Comparison of ENCODE assay signal across 10 cellular contexts in the genomic region with DNA sequence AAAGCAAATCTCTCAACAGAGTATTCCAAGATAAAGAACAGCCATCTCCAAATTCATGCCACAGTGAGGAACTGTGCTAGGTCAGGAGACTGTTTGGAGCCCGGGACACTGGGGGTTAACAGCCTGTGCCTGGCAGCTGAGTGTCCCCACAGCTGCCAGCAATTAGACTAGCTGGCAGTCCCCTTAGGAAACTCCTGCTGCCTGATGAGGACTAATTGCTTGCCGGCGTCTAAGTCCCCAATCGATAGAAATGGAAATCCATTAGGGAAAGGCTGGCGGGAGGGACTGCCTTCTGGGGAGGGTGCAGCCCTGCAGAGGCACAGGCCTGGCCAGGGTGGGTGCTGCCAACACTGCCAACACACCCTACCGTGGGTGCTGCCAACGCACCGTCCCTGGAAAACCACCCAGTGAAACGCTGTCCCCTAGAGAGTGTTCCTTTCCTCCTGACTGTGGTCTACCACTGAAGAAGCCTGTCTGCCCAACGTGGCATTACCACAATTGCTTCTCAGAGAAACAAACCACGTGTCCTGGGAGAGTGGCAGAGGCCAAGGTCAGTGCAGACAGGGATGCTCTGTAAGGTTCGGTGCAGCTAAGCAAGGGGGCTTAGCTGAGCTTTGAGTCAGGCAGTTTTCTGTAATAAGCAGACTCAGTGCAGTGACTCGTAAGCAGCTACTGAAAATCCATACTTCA.
DNase-seq lines count a peak whose midpoint lies in the region; ATAC-seq and TF ChIP-seq lines count a peak whose summit lies in the region.
"Had no signal": no experiment of that assay in that cellular context is flagged by ENCODE, and none has a peak within 500 bp of the region (broad histone marks: within the 10 kb centered on the region; RNA-seq: fewer than 3 reads in every experiment).

No MANE protein-coding gene starts in this region.

- peak overlapping the region; percentile 31 for H2AFZ ChIP-seq in SK-N-SH (ENCODE audit: low read depth)

- no peak for TF ChIP-seq CTCF in SK-N-SH (IDR thresholded peaks at IDR 0.05)
- TF ChIP-seq CTCF in upper lobe of left lung (IDR thresholded peaks at IDR 0.05) = no peak

- ATAC-seq in upper lobe of left lung (ENCODE audit: low FRiP score in 2 of 2) (peak; percentile 26 to 77), HG03175 (IDR thresholded peaks at IDR 0.05; ENCODE audit: unreplicated experiment) (no peak)

- no peak overlapping the region for H3K9ac ChIP-seq in SK-N-SH

- WGBS in SK-N-SH (ENCODE audit: low lambda C conversion rate) = 16% methylated on average over 13 of the region's 13 CpGs
- WGBS in upper lobe of left lung, 2 donors = 40 to 41% methylated on average over 4 to 9 of the region's 13 CpGs

- no peaks in the 10 kb centered on the region for H3K27me3 ChIP-seq in SK-N-SH (ENCODE audit: insufficient read depth)
- H3K27me3 ChIP-seq in upper lobe of left lung = no peaks in the 10 kb centered on the region

- peak overlapping the region; percentile 42; the same call in 1 of the 2 replicates for H3K4me2 ChIP-seq in SK-N-SH

- TF ChIP-seq RAD21 in SK-N-SH (IDR thresholded peaks at IDR 0.05; ENCODE audit: low read length) = no peak; the same call in 1 of the 2 replicates

- no peaks in the 10 kb centered on the region for H3K9me2 ChIP-seq in SK-N-SH

- no peaks in the 10 kb centered on the region for H3K79me2 ChIP-seq in SK-N-SH (ENCODE audit: insufficient read depth)

- DNase-seq in DMS153 (lab: John Stamatoyannopoulos, UW) = peak; percentile 12
- DNase-seq in DMS153 treated with DMSO at 0.1 percent for 48 hours (lab: John Stamatoyannopoulos, UW; ENCODE audit: unreplicated experiment) = no peak
- peak; percentile 92 for DNase-seq in SK-N-SH
- peak; percentile 6 for DNase-seq in kidney tubule cell (ENCODE audit: low spot score)
- DNase-seq in upper lobe of left lung = peak in 1 of 2 donors; percentile 32
- no peak for DNase-seq in EL
- no peak for DNase-seq in DMS114 treated with DMSO at 0.1 percent for 48 hours (lab: John Stamatoyannopoulos, UW; ENCODE audit: unreplicated experiment)
- DNase-seq: 8988T; activated T-cell treated with anti-CD3 and anti-CD28 coated beads, Interleukin-2, amount 50 U/mL, for 1 hour had no signal

- H3F3A ChIP-seq in SK-N-SH (replicated peaks; ENCODE audit: insufficient read depth) = no peaks in the 10 kb centered on the region

- TF ChIP-seq POLR2A in upper lobe of left lung (IDR thresholded peaks at IDR 0.05) = no peak

- H3K4me3 ChIP-seq in SK-N-SH (ENCODE audit: low read depth in 2 of 2, low read length in 1 of 2) (peak overlapping the region in 1 of 2 experiments; percentile 7; a peak in 1 of 4 replicates), upper lobe of left lung (no peak overlapping the region)

- POLR2A ChIA-PET in SK-N-SH (lab: Yijun Ruan, JAX) = interaction anchor here (1.0 to 1.1 kb wide), 2 partner anchors 9 to 151 kb away, joined by 3 read pairs; no protein-coding TSS in a partner anchor

- CTCF ChIA-PET in SK-N-SH (lab: Yijun Ruan, JAX) = interaction anchor here (0.5 to 2.5 kb wide), 3 partner anchors 17 to 92 kb away, joined by 3 to 8 read pairs (median 3); no protein-coding TSS in a partner anchor

- no peaks in the 10 kb centered on the region for H4K20me1 ChIP-seq in SK-N-SH (ENCODE audit: insufficient read depth)

- peak in 1 of 2 experiments; percentile 88; a peak in 2 of 4 replicates for TF ChIP-seq EP300 in SK-N-SH (IDR thresholded peaks at IDR 0.05; ENCODE audit: borderline replicate concordance in 1 of 2, low read depth in 1 of 2, low read length in 1 of 2)
- no peak for TF ChIP-seq EP300 in upper lobe of left lung (IDR thresholded peaks at IDR 0.05)

- H3K36me3 ChIP-seq in SK-N-SH (replicated peaks in 1 of 2; ENCODE audit: control insufficient read depth in 1 of 2, insufficient read depth in 2 of 2, low read length in 1 of 2) (no peaks in the 10 kb centered on the region), upper lobe of left lung (no peaks in the 10 kb centered on the region)

- peak overlapping the region in 1 of 2 experiments; percentile 90; a peak in 2 of 4 replicates for H3K27ac ChIP-seq in SK-N-SH (ENCODE audit: low read depth in 2 of 2, low read length in 1 of 2)
- H3K27ac ChIP-seq in upper lobe of left lung = no peak overlapping the region

- H3K9me3 ChIP-seq in SK-N-SH (no peaks in the 10 kb centered on the region), upper lobe of left lung (no peaks in the 10 kb centered on the region)

- peaks cover 0 to 11% of the 10 kb centered on the region in 2 experiments; a peak in 2 of 4 replicates for H3K4me1 ChIP-seq in SK-N-SH (ENCODE audit: control insufficient read depth in 1 of 2, insufficient read depth in 2 of 2, low read depth in 1 of 2, low read length in 1 of 2)
- no peaks in the 10 kb centered on the region for H3K4me1 ChIP-seq in upper lobe of left lung

TF ChIP-seq in SK-N-SH, 30 proteins besides CTCF, POLR2A, EP300 and RAD21:
- TF ChIP-seq FOXJ3 (CRISPR knock-in tag; IDR thresholded peaks at IDR 0.05) (0 out of 2 replicates have a peak, but pooled peaks have one; percentile 69), MXI1 (IDR thresholded peaks at IDR 0.05; ENCODE audit: low read depth, low read length) (peak; percentile 98), SIN3A (IDR thresholded peaks at IDR 0.05; ENCODE audit: borderline replicate concordance, low read depth, low read length) (peak; percentile 27; the same call in 1 of the 2 replicates), POLR2AphosphoS5 (IDR thresholded peaks at IDR 0.05; ENCODE audit: low read depth, low read length) (no peak), USF1 (IDR thresholded peaks at IDR 0.05; ENCODE audit: borderline replicate concordance, low read depth) (peak; percentile 39; the same call in 1 of the 2 replicates), ELF1 (IDR thresholded peaks at IDR 0.05) (no peak), TCF12 (IDR thresholded peaks at IDR 0.05) (peak; percentile 60), RCOR1 (IDR thresholded peaks at IDR 0.05; ENCODE audit: low read length) (peak; percentile 86; the same call in 1 of the 2 replicates), SMC3 (IDR thresholded peaks at IDR 0.05; ENCODE audit: low read depth, low read length) (peak; percentile 8), GATA2 (CRISPR knock-in tag; IDR thresholded peaks at IDR 0.05) (peak; percentile 66)
- TF ChIP-seq, protein P1, sequence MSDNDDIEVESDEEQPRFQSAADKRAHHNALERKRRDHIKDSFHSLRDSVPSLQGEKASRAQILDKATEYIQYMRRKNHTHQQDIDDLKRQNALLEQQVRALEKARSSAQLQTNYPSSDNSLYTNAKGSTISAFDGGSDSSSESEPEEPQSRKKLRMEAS (IDR thresholded peaks at IDR 0.05; ENCODE audit: low read depth) = peak; percentile 43; the same call in 1 of the 2 replicates
- TF ChIP-seq, protein P2, sequence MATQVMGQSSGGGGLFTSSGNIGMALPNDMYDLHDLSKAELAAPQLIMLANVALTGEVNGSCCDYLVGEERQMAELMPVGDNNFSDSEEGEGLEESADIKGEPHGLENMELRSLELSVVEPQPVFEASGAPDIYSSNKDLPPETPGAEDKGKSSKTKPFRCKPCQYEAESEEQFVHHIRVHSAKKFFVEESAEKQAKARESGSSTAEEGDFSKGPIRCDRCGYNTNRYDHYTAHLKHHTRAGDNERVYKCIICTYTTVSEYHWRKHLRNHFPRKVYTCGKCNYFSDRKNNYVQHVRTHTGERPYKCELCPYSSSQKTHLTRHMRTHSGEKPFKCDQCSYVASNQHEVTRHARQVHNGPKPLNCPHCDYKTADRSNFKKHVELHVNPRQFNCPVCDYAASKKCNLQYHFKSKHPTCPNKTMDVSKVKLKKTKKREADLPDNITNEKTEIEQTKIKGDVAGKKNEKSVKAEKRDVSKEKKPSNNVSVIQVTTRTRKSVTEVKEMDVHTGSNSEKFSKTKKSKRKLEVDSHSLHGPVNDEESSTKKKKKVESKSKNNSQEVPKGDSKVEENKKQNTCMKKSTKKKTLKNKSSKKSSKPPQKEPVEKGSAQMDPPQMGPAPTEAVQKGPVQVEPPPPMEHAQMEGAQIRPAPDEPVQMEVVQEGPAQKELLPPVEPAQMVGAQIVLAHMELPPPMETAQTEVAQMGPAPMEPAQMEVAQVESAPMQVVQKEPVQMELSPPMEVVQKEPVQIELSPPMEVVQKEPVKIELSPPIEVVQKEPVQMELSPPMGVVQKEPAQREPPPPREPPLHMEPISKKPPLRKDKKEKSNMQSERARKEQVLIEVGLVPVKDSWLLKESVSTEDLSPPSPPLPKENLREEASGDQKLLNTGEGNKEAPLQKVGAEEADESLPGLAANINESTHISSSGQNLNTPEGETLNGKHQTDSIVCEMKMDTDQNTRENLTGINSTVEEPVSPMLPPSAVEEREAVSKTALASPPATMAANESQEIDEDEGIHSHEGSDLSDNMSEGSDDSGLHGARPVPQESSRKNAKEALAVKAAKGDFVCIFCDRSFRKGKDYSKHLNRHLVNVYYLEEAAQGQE (IDR thresholded peaks at IDR 0.05; ENCODE audit: low read depth, low read length) = no peak

Comparison
In these comparisons a context has a peak if more than half of its experiments do, and no peak if none do; other contexts are left out.
1. DNase-seq: peak in DMS153 (single experiment), SK-N-SH (single experiment) and kidney tubule cell (single experiment); none in DMS153 treated with DMSO at 0.1 percent for 48 hours (single experiment), EL (single experiment) and DMS114 treated with DMSO at 0.1 percent for 48 hours (single experiment).